Comparison of ENCODE assay signal across 14 cellular contexts in the genomic region with DNA sequence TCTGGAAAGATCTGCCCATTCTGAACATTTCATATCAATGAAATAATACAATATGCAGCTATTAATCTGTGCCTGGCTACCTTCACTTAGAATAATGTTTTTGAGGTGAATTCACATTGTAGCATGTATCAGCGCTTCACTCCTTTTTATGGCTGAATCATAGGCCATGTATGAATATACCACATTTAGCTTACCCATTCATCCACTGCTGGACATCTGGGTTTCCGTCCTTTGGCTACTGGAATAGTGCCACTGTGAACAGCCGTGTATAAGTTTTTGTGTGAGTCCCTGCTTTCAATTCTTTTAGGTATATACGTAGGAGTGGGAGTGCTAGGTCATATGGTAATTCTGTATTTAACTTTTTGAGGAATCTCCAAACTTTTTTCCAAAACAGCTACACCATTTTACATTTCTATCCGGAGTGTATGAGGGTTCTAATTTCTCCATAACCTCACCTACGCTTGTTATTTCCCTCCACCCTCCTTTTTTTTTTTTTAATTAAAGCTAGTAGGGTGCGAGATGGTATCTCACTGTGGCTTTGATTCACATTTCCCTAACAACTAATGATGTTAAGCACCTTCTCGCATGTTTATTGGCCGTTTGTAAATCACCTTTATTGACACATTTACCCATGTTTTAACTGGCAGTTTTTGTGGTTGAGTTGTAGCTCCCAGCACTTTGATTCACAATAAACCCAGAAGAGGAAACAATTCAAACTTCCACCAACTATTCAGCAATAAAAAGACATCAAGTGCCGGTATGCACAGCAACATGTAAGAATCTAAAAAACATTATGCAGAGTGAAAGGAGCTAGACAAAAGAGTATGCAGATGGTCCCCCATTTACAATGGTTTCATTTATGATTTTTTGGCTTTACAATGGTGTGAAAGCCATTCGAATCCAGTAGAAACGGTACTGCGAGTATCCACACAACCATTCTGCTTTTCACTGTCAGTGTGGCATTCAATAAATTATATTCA. TPM values are rescaled to one million over a fixed set of nuclear protein-coding genes. Genes with fewer than 3 reads are reported as not detected.
DNase-seq lines count a peak whose midpoint lies in the region; ATAC-seq, FAIRE-seq and TF ChIP-seq lines count a peak whose summit lies in the region.
"Had no signal": no experiment of that assay in that cellular context is flagged by ENCODE, and none has a peak within 500 bp of the region (broad histone marks: within the 10 kb centered on the region; RNA-seq: fewer than 3 reads in every experiment).

No MANE protein-coding gene starts in this region.

- no peak overlapping the region for H4K91ac ChIP-seq in H1 (replicated peaks; ENCODE audit: insufficient read length, low read length)

- H3K4me3 ChIP-seq in H1 (ENCODE audit: extremely low read depth in 1 of 4, insufficient read depth in 2 of 4, low read depth in 3 of 4, low read length in 4 of 4) = no peak overlapping the region
- H3K4me3 ChIP-seq: skin epidermis had no signal

- H2BK15ac ChIP-seq in H1 (ENCODE audit: low read length) = no peak overlapping the region

- no peak overlapping the region for H2BK120ac ChIP-seq in H1 (replicated peaks; ENCODE audit: low read depth, low read length)

- 83% methylated on average over 13 of the region's 13 CpGs; no CpG with 5 or more reads in 1 of the 2 experiments for WGBS in H1 (ENCODE audit: extremely low coverage in 1 of 2, insufficient coverage in 1 of 2, insufficient read length in 1 of 2, insufficient replicate concordance in 2 of 2, low coverage in 1 of 2, low lambda C conversion rate in 2 of 2, missing lambda C conversion rate in 1 of 2), 2 experiments

- H3K79me1 ChIP-seq in H1 (ENCODE audit: low read depth, low read length) = peaks cover 18% of the 10 kb centered on the region

- H4K5ac ChIP-seq in H1 (ENCODE audit: insufficient read length, low read depth, low read length) = no peak overlapping the region

- no peak overlapping the region; a peak in 1 of 4 replicates for H3K4me2 ChIP-seq in H1 (ENCODE audit: insufficient read depth in 1 of 2, low read depth in 2 of 2, low read length in 2 of 2)
- H3K4me2 ChIP-seq: KMS-11 had no signal

- H3K36me3 Mint-ChIP-seq in activated CD4-positive, alpha-beta T cell treated with anti-CD3 and anti-CD28 coated beads, Interleukin-2, amount 10 ng/mL, durations not matched to agents 24 days and 14 days (ENCODE audit: low read depth) = peaks cover 61% of the 10 kb centered on the region
- peaks cover 77% of the 10 kb centered on the region for H3K36me3 Mint-ChIP-seq in activated CD8-positive, alpha-beta T cell treated with anti-CD3 and anti-CD28 coated beads, Interleukin-2, amount 10 ng/mL, durations not matched to agents 7 days and 5 days (ENCODE audit: low read depth)

- no peak for TF ChIP-seq EP300 in H1 (IDR thresholded peaks at IDR 0.05; ENCODE audit: borderline replicate concordance in 1 of 2, low read depth in 2 of 2, low read length in 2 of 2)

- DNase-seq in activated CD4-positive, alpha-beta T cell treated with anti-CD3 and anti-CD28 coated beads, Interleukin-2, amount 10 ng/mL, durations not matched to agents 24 days and 14 days = peak; percentile 77
- no peak for DNase-seq in activated CD4-positive, alpha-beta T cell treated with anti-CD3 and anti-CD28 coated beads for 48 hours
- no peak for DNase-seq in activated CD8-positive, alpha-beta T cell treated with anti-CD3 and anti-CD28 coated beads, Interleukin-2, amount 10 ng/mL, durations not matched to agents 7 days and 5 days
- no peak for DNase-seq in H1 (ENCODE audit: low read depth in 1 of 2, low spot score in 2 of 2)
- no peak for DNase-seq in stimulated activated naive CD8-positive, alpha-beta T cell treated with anti-CD3 and anti-CD28 coated beads, Interleukin-15, Interleukin-2, amounts not matched to agents 100 U/mL and 50 U/mL, for 24 hours
- DNase-seq in NCI-H526 treated with DMSO at 0.1 percent for 48 hours (lab: John Stamatoyannopoulos, UW) = no peak
- DNase-seq in NCI-H226 = no peak
- DNase-seq: aorta, EL, erythroblast, NCI-H2171 treated with DMSO at 0.1 percent for 48 hours had no signal

- no peaks in the 10 kb centered on the region for H3K27me3 Mint-ChIP-seq in activated CD4-positive, alpha-beta T cell treated with anti-CD3 and anti-CD28 coated beads, Interleukin-2, amount 10 ng/mL, durations not matched to agents 24 days and 14 days
- H3K27me3 Mint-ChIP-seq in activated CD8-positive, alpha-beta T cell treated with anti-CD3 and anti-CD28 coated beads, Interleukin-2, amount 10 ng/mL, durations not matched to agents 7 days and 5 days (ENCODE audit: low read depth) = no peaks in the 10 kb centered on the region

- H3K23ac ChIP-seq in H1 (ENCODE audit: insufficient read length) = no peak overlapping the region

- H3K9ac ChIP-seq in H1 (replicated peaks in 1 of 4; ENCODE audit: extremely low read depth in 1 of 4, low read depth in 3 of 4, low read length in 3 of 4) = no peak overlapping the region
- H3K9ac ChIP-seq: KMS-11 had no signal

- no peak for TF ChIP-seq POLR2A in H1 (IDR thresholded peaks at IDR 0.05; ENCODE audit: control extremely low read depth in 1 of 2, low read depth in 2 of 2, low read length in 2 of 2)

- no peaks in the 10 kb centered on the region for H3K9me3 ChIP-seq in H1 (ENCODE audit: insufficient read depth in 2 of 2, low read depth in 1 of 2, low read length in 1 of 2)

- no peak overlapping the region for H3K14ac ChIP-seq in H1 (ENCODE audit: insufficient read length)

- no peaks in the 10 kb centered on the region for H3K9me3 Mint-ChIP-seq in activated CD4-positive, alpha-beta T cell treated with anti-CD3 and anti-CD28 coated beads, Interleukin-2, amount 10 ng/mL, durations not matched to agents 24 days and 14 days
- H3K9me3 Mint-ChIP-seq in activated CD8-positive, alpha-beta T cell treated with anti-CD3 and anti-CD28 coated beads, Interleukin-2, amount 10 ng/mL, durations not matched to agents 7 days and 5 days (ENCODE audit: insufficient read depth) = no peaks in the 10 kb centered on the region

- H3K4me1 ChIP-seq in H1 (replicated peaks in 1 of 4; ENCODE audit: control insufficient read depth in 3 of 4, insufficient read depth in 4 of 4, low read length in 3 of 4) = peaks cover 3 to 33% (median 13%) of the 10 kb centered on the region in 4 experiments; a peak in 6 of 7 replicates

- POLR2A ChIA-PET in activated CD8-positive, alpha-beta T cell treated with anti-CD3 and anti-CD28 coated beads, Interleukin-2, amount 10 ng/mL, durations not matched to agents 7 days and 5 days (lab: Charles Lee) = interaction anchor here (1.0 to 3.3 kb wide), 6 partner anchors 8 to 81 kb away, joined by 3 to 14 read pairs (median 4); no protein-coding TSS in a partner anchor
- POLR2A ChIA-PET in H1 (lab: Charles Lee; ENCODE audit: partially characterized antibody) = interaction anchor here (0.6 kb wide), 1 partner anchor 644 kb away, joined by 3 read pairs; no protein-coding TSS in a partner anchor

- no peak overlapping the region for H2BK12ac ChIP-seq in H1 (ENCODE audit: low read depth, low read length)

- no peak overlapping the region for H3K18ac ChIP-seq in H1 (ENCODE audit: extremely low read depth, low read length)

- FAIRE-seq in H1 (lab: Jason Lieb, UNC) = no peak

- H4K20me1 ChIP-seq in H1 (replicated peaks in 1 of 2; ENCODE audit: control insufficient read depth in 1 of 2, insufficient read depth in 2 of 2, low read length in 2 of 2) = peaks cover 3 to 7% of the 10 kb centered on the region in 2 experiments

- H3K4me1 Mint-ChIP-seq in activated CD4-positive, alpha-beta T cell treated with anti-CD3 and anti-CD28 coated beads, Interleukin-2, amount 10 ng/mL, durations not matched to agents 24 days and 14 days = peaks cover 83% of the 10 kb centered on the region
- H3K4me1 Mint-ChIP-seq in activated CD8-positive, alpha-beta T cell treated with anti-CD3 and anti-CD28 coated beads, Interleukin-2, amount 10 ng/mL, durations not matched to agents 7 days and 5 days (ENCODE audit: low read depth) = peaks cover 95% of the 10 kb centered on the region

- TF ChIP-seq CTCF in H1 (IDR thresholded peaks at IDR 0.05; ENCODE audit: control extremely low read depth in 1 of 3, insufficient read depth in 1 of 3, low read depth in 1 of 3, low read length in 3 of 3) = no peak

- H3K79me2 ChIP-seq in H1 (ENCODE audit: control insufficient read depth in 1 of 2, insufficient read depth in 2 of 2, low read length in 2 of 2) = peaks cover 11 to 96% of the 10 kb centered on the region in 2 experiments

- TF ChIP-seq RAD21 in H1 (IDR thresholded peaks at IDR 0.05 in 1 of 2, conservative IDR thresholded peaks at IDR 0.05 in 1 of 2; ENCODE audit: low read depth in 2 of 2, low read length in 2 of 2) = no peak

- no peak overlapping the region for H4K8ac ChIP-seq in H1 (ENCODE audit: extremely low read depth, insufficient read depth, low read length)

- H3K36me3 ChIP-seq in H1 (ENCODE audit: control insufficient read depth in 2 of 4, insufficient read depth in 4 of 4, low read length in 3 of 4) = no peaks in the 10 kb centered on the region

- intact Hi-C loops in activated CD4-positive, alpha-beta T cell treated with anti-CD3 and anti-CD28 coated beads, Interleukin-2, amount 10 ng/mL, durations not matched to agents 24 days and 14 days (cut with micrococcal nuclease) = loop anchor here (1.0 kb wide), 1 partner anchor 9 kb away; no protein-coding TSS in a partner anchor

- H2AFZ ChIP-seq in H1 (ENCODE audit: low read length) = no peak overlapping the region

- CTCF ChIA-PET in activated CD8-positive, alpha-beta T cell treated with anti-CD3 and anti-CD28 coated beads, Interleukin-2, amount 10 ng/mL, durations not matched to agents 7 days and 5 days (lab: Charles Lee) = interaction anchor here (1.1 to 5.9 kb wide), 9 partner anchors 8 to 63 kb away, joined by 3 to 46 read pairs (median 5); no protein-coding TSS in a partner anchor
- CTCF ChIA-PET in H1 (lab: Charles Lee; ENCODE audit: partially characterized antibody) = interaction anchor here (1.2 to 4.3 kb wide), 4 partner anchors 11 to 113 kb away, joined by 3 to 18 read pairs (median 4); no protein-coding TSS in a partner anchor

- H2BK20ac ChIP-seq in H1 (ENCODE audit: low read length) = no peak overlapping the region

- no peak overlapping the region for H2BK5ac ChIP-seq in H1 (ENCODE audit: low read depth, low read length)

- H3K4ac ChIP-seq in H1 (replicated peaks; ENCODE audit: insufficient read length, low read depth, low read length) = no peak overlapping the region

- H3K27ac ChIP-seq in H1 (ENCODE audit: low read depth, low read length) = no peak overlapping the region
- H3K27ac ChIP-seq: KMS-11 had no signal

- H3K23me2 ChIP-seq in H1 (ENCODE audit: low read depth, low read length) = peaks cover under 1% of the 10 kb centered on the region; the same call in 1 of the 2 replicates

- ATAC-seq in activated CD8-positive, alpha-beta T cell treated with anti-CD3 and anti-CD28 coated beads, Interleukin-2, amount 10 ng/mL, durations not matched to agents 7 days and 5 days = peak; percentile 61
- peak; percentile 29 for ATAC-seq in stimulated activated naive CD8-positive, alpha-beta T cell treated with anti-CD3 and anti-CD28 coated beads, Interleukin-15, Interleukin-2, amounts not matched to agents 100 U/mL and 50 U/mL, for 24 hours
- ATAC-seq in GM21390 (IDR thresholded peaks at IDR 0.05; ENCODE audit: unreplicated experiment) = no peak

- no peak overlapping the region for H2AK5ac ChIP-seq in H1 (ENCODE audit: low read depth, low read length)

- peak overlapping the region; percentile 90 for H3K27ac Mint-ChIP-seq in activated CD4-positive, alpha-beta T cell treated with anti-CD3 and anti-CD28 coated beads, Interleukin-2, amount 10 ng/mL, durations not matched to agents 24 days and 14 days
- peak overlapping the region; percentile 81 for H3K27ac Mint-ChIP-seq in activated CD8-positive, alpha-beta T cell treated with anti-CD3 and anti-CD28 coated beads, Interleukin-2, amount 10 ng/mL, durations not matched to agents 7 days and 5 days

- H3K56ac ChIP-seq in H1 (replicated peaks; ENCODE audit: insufficient read length, low read depth, low read length) = no peak overlapping the region

- H3K27me3 ChIP-seq in H1 (replicated peaks in 1 of 4; ENCODE audit: control insufficient read depth in 3 of 4, extremely low read depth in 1 of 4, insufficient read depth in 3 of 4, low read length in 3 of 4) = no peaks in the 10 kb centered on the region

- H3K4me3 Mint-ChIP-seq in activated CD4-positive, alpha-beta T cell treated with anti-CD3 and anti-CD28 coated beads, Interleukin-2, amount 10 ng/mL, durations not matched to agents 24 days and 14 days = peak overlapping the region; percentile 70
- peak overlapping the region; percentile 52 for H3K4me3 Mint-ChIP-seq in activated CD8-positive, alpha-beta T cell treated with anti-CD3 and anti-CD28 coated beads, Interleukin-2, amount 10 ng/mL, durations not matched to agents 7 days and 5 days

RNA-seq across cellular contexts. Expression of gene SEMA4D, which starts 8.1 kb away (rescaled TPM):
- total RNA-seq in activated CD4-positive, alpha-beta T cell treated with anti-CD3 and anti-CD28 coated beads, Interleukin-2, amount 10 ng/mL, durations not matched to agents 24 days and 14 days = 368 and 370 TPM in 2 replicates
- total RNA-seq in activated CD8-positive, alpha-beta T cell treated with anti-CD3 and anti-CD28 coated beads, Interleukin-2, amount 10 ng/mL, durations not matched to agents 7 days and 5 days = 100 to 1,000 TPM; 314 to 321 TPM
- 63.1 and 70.4 TPM in 2 replicates for total RNA-seq in H1 (2021; fragmentation: NEBNext Ultra II Directional; extraction: Animal tissue kit (Norgen Biotek cat#: 25700))
- polyA plus RNA-seq in H1 (2011; rRNA removed) = 21.0 and 34.3 TPM in 2 replicates
- 22.5 TPM for polyA plus RNA-seq in H1 (2011; cell fraction: cytosol; rRNA removed)
- 77.9 TPM for polyA plus RNA-seq in H1 (2011; cell fraction: nucleus; rRNA removed)
- polyA plus RNA-seq in H1 (2012, experiment 1 of 2) = 37.1 to 43.6 TPM (median 42.0 TPM) in 4 replicates
- 17.8 TPM for polyA plus RNA-seq in H1 (2012, experiment 2 of 2)
- polyA plus RNA-seq in H1 (2013, experiment 1 of 2) = 49.6 TPM
- 47.0 TPM for polyA plus RNA-seq in H1 (2013, experiment 2 of 2)
- 28.5 and 31.1 TPM in 2 replicates for polyA minus RNA-seq in H1 (2011; rRNA and poly(A)+ RNA removed)
- 39.3 TPM for polyA minus RNA-seq in H1 (2011; cell fraction: cytosol; rRNA and poly(A)+ RNA removed)
- polyA minus RNA-seq in H1 (2011; cell fraction: nucleus; rRNA and poly(A)+ RNA removed) = 60.8 TPM
